ENCODE assay signal across 16 cellular contexts in the genomic region with DNA sequence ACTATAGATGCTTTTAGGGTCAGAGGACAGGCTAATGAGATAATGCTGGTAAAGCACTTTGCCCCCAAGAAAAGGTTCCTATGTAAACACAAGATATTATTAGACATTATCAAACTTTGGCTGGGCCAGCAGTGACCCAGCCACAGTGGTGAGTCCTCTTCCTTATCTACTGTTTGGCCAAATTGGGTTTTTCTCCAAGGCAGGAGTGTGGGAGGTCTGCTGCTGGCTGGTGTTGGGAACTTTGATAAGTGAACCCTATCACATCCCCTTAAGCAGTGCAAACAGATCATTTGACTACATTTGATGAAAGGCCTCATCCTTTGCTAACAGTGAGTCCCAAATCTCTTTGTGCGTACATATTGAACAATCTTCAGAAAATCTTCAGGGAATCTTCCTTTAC.
"Had no signal": no experiment of that assay in that cellular context is flagged by ENCODE, and none has a peak within 500 bp of the region (broad histone marks: within the 10 kb centered on the region; RNA-seq: fewer than 3 reads in every experiment).

No MANE protein-coding gene starts in this region.

- DNase-seq: foreskin keratinocyte; immature natural killer cell; left ventricle myocardium superior; mesenchymal stem cell; naive B cell; psoas muscle; retina; right lobe of liver; spleen; stimulated activated CD4-positive, alpha-beta T cell treated with anti-CD3 and anti-CD28 coated beads, Interleukin-15, amount 100 ng/mL, for 24 hours; stimulated activated CD4-positive, alpha-beta T cell treated with anti-CD3 and anti-CD28 coated beads, Interleukin-1b, Interleukin-23, amount 100 ng/mL, for 48 hours; stimulated activated CD4-positive, alpha-beta T cell treated with anti-CD3 and anti-CD28 coated beads, Interleukin-4, amount 100 ng/mL, for 24 hours; tibial artery; upper lobe of left lung; uterus had no signal

- ATAC-seq: foreskin keratinocyte; left ventricle myocardium superior; psoas muscle; right lobe of liver; stimulated activated memory B cell treated with anti-CD40 and anti-IgM and Interleukin-4, amounts not matched to agents 10 μg/mL and 1 μg/mL and 100 μg/mL, for 72 hours had no signal
